ENCODE assay signal across 17 cellular contexts in genomic region chr18:59300676-59301285, GRCh38. TPM values are rescaled to one million over a fixed set of nuclear protein-coding genes. Genes with fewer than 3 reads are reported as not detected.
DNase-seq lines count a peak whose midpoint lies in the region; ATAC-seq, FAIRE-seq and TF ChIP-seq lines count a peak whose summit lies in the region.
"Had no signal": no experiment of that assay in that cellular context is flagged by ENCODE, and none has a peak within 500 bp of the region (broad histone marks: within the 10 kb centered on the region; RNA-seq: fewer than 3 reads in every experiment).

No MANE protein-coding gene starts in this region.

- H3K4me1 Mint-ChIP-seq in natural killer cell treated with Interleukin-12 subunit alpha and Interleukin-12 subunit beta and Interleukin-15 and Interleukin-18, amount 100 ng/mL, for 72 hours (ENCODE audit: low read depth in 2 of 2) = no peaks in the 10 kb centered on the region
- no peaks in the 10 kb centered on the region for H3K4me1 Mint-ChIP-seq in natural killer cell

- H3K4me3 Mint-ChIP-seq in natural killer cell treated with Interleukin-12 subunit alpha and Interleukin-12 subunit beta and Interleukin-15 and Interleukin-18, amount 100 ng/mL, for 72 hours = no peak overlapping the region
- no peak overlapping the region for H3K4me3 Mint-ChIP-seq in natural killer cell
- H3K4me3 Mint-ChIP-seq: T-helper 17 cell had no signal

- no peak for DNase-seq in natural killer cell treated with Interleukin-12 subunit alpha and Interleukin-12 subunit beta and Interleukin-15 and Interleukin-18, amount 100 ng/mL, for 72 hours (ENCODE audit: low spot score)
- DNase-seq in natural killer cell (no peak), RCC 7860 (ENCODE audit: low spot score) (peak; percentile 34), GM12892 (ENCODE audit: insufficient read length) (no peak)
- DNase-seq: activated effector memory CD4-positive, alpha-beta T cell treated with Interleukin-2 at 50 U/mL for 16 hours; central memory CD4-positive, alpha-beta T cell; esophagus squamous epithelium; KG1; left ventricle myocardium inferior; NCI-H2029 treated with DMSO at 0.1 percent for 48 hours; NCI-H524; T-helper 17 cell had no signal

- no peak for FAIRE-seq in RCC 7860 (lab: Jason Lieb, UNC)
- no peak for FAIRE-seq in GM12892 (lab: Jason Lieb, UNC)

- peaks cover 19 to 23% of the 10 kb centered on the region in 2 donors for H3K27me3 Mint-ChIP-seq in natural killer cell treated with Interleukin-12 subunit alpha and Interleukin-12 subunit beta and Interleukin-15 and Interleukin-18, amount 100 ng/mL, for 72 hours
- peaks cover 17 to 22% of the 10 kb centered on the region in 2 donors for H3K27me3 Mint-ChIP-seq in natural killer cell (ENCODE audit: low read depth in 2 of 2)

- ATAC-seq in natural killer cell treated with Interleukin-12 subunit alpha and Interleukin-12 subunit beta and Interleukin-15 and Interleukin-18, amount 100 ng/mL, for 72 hours = peak; percentile 50 to 51
- ATAC-seq in natural killer cell = no peak
- ATAC-seq in esophagus mucosa = peak; percentile 63
- ATAC-seq in HG03520 (IDR thresholded peaks at IDR 0.05; ENCODE audit: unreplicated experiment) = no peak
- no peak for ATAC-seq in GM18870 (IDR thresholded peaks at IDR 0.05; ENCODE audit: unreplicated experiment)
- ATAC-seq: T-helper 17 cell had no signal

- H3K9me3 Mint-ChIP-seq in natural killer cell treated with Interleukin-12 subunit alpha and Interleukin-12 subunit beta and Interleukin-15 and Interleukin-18, amount 100 ng/mL, for 72 hours = no peaks in the 10 kb centered on the region
- H3K9me3 Mint-ChIP-seq in natural killer cell = no peaks in the 10 kb centered on the region

- H3K36me3 Mint-ChIP-seq in natural killer cell treated with Interleukin-12 subunit alpha and Interleukin-12 subunit beta and Interleukin-15 and Interleukin-18, amount 100 ng/mL, for 72 hours = no peaks in the 10 kb centered on the region
- no peaks in the 10 kb centered on the region for H3K36me3 Mint-ChIP-seq in natural killer cell

- intact Hi-C loops in natural killer cell (cut with micrococcal nuclease) = no loop called here

- TF ChIP-seq POLR2A in GM12892 (IDR thresholded peaks at IDR 0.05; ENCODE audit: low read depth, low read length) = no peak

- H3K27ac Mint-ChIP-seq in natural killer cell treated with Interleukin-12 subunit alpha and Interleukin-12 subunit beta and Interleukin-15 and Interleukin-18, amount 100 ng/mL, for 72 hours = no peak overlapping the region
- H3K27ac Mint-ChIP-seq in natural killer cell = no peak overlapping the region
- H3K27ac Mint-ChIP-seq: T-helper 17 cell had no signal

- no peak for TF ChIP-seq CTCF in natural killer cell (IDR thresholded peaks at IDR 0.05)

RNA-seq across cellular contexts. Expression of gene CPLX4, which starts 17.7 kb away (rescaled TPM):
- not detected for total RNA-seq in natural killer cell treated with Interleukin-12 subunit alpha and Interleukin-12 subunit beta and Interleukin-15 and Interleukin-18, amount 100 ng/mL, for 72 hours
- total RNA-seq in natural killer cell = not detected
- total RNA-seq in esophagus mucosa = not detected
- not detected for polyA plus RNA-seq in GM12892 (2012; ENCODE audit: missing spikeins)
- total RNA-seq: left ventricle myocardium inferior, right atrium auricular region, T-helper 17 cell, thoracic aorta had no signal

RNA-seq across cellular contexts. Expression of gene RAX, which starts 27.5 kb away (rescaled TPM):
- total RNA-seq in natural killer cell treated with Interleukin-12 subunit alpha and Interleukin-12 subunit beta and Interleukin-15 and Interleukin-18, amount 100 ng/mL, for 72 hours = not detected
- total RNA-seq in natural killer cell (not detected), esophagus mucosa (not detected)
- polyA plus RNA-seq in GM12892 (2012; ENCODE audit: missing spikeins) = not detected
- total RNA-seq: esophagus squamous epithelium, left ventricle myocardium inferior, right atrium auricular region, T-helper 17 cell, thoracic aorta had no signal

RNA-seq across cellular contexts. Expression of gene LMAN1, which starts 58.3 kb away (rescaled TPM):
- 100 to 1,000 TPM; 124 to 146 TPM for total RNA-seq in natural killer cell treated with Interleukin-12 subunit alpha and Interleukin-12 subunit beta and Interleukin-15 and Interleukin-18, amount 100 ng/mL, for 72 hours
- total RNA-seq in natural killer cell = 10 to 100 TPM; 50.1 to 58.3 (median 57.6) TPM
- 36.1 TPM for total RNA-seq in esophagus mucosa
- polyA plus RNA-seq in GM12892 (2012; ENCODE audit: missing spikeins) = 66.2 TPM

Comparison
In these comparisons a context has a peak if more than half of its experiments do, and no peak if none do; other contexts are left out.
1. ATAC-seq: peak in natural killer cell treated with Interleukin-12 subunit alpha and Interleukin-12 subunit beta and Interleukin-15 and Interleukin-18, amount 100 ng/mL, for 72 hours (2 of 2) and esophagus mucosa (single experiment); none in natural killer cell (0 of 3), HG03520 (single experiment) and GM18870 (single experiment).